In the genomic region with DNA sequence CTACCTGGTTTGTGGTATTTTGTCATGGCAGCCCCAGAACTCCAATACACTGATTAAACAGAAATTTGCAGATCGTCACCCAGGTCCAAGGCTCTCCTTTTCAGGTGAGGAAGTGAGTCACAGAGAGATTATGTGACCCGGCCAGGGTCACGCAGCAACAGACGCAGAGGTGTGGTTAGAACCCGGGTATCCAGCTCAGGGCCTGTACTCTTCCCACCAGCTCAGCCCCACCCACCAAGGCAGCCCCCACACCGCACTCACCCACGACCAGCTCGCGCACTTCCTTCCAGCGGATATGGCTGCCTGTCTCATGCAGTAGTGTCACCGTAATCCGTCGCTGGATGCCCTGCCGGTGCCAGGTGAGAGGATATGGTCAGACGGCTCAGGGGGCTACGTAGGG, we compare ENCODE assay signal across 20 cellular contexts. TPM values are rescaled to one million over a fixed set of nuclear protein-coding genes. Genes with fewer than 3 reads are reported as not detected.
DNase-seq lines count a peak whose midpoint lies in the region; ATAC-seq, FAIRE-seq and TF ChIP-seq lines count a peak whose summit lies in the region.
"Had no signal": no experiment of that assay in that cellular context is flagged by ENCODE, and none has a peak within 500 bp of the region (broad histone marks: within the 10 kb centered on the region; RNA-seq: fewer than 3 reads in every experiment).

No MANE protein-coding gene starts in this region.

- no peak overlapping the region for H3K23ac ChIP-seq in trophoblast cell (ENCODE audit: low read length)

- no peaks in the 10 kb centered on the region for H3K36me3 ChIP-seq in trophoblast cell (ENCODE audit: control insufficient read depth in 1 of 2, insufficient read depth in 2 of 2, low read length in 2 of 2)

- H3K4me3 ChIP-seq in trophoblast cell (ENCODE audit: low read depth, low read length): no peak overlapping the region
- H3K4me3 ChIP-seq in right cardiac atrium (ENCODE audit: low read length): no peak overlapping the region
- H3K4me3 ChIP-seq: GM12878 had no signal

- H3K14ac ChIP-seq in trophoblast cell (ENCODE audit: low read length): peak overlapping the region; percentile 11

- no peaks in the 10 kb centered on the region for H3K27me3 ChIP-seq in trophoblast cell (ENCODE audit: insufficient read depth, low read length)
- H3K27me3 ChIP-seq in right cardiac atrium (ENCODE audit: control insufficient read depth, insufficient read depth): no peaks in the 10 kb centered on the region

- H3K27ac ChIP-seq in trophoblast cell (ENCODE audit: low read depth, low read length): no peak overlapping the region
- no peak overlapping the region for H3K27ac ChIP-seq in right cardiac atrium (ENCODE audit: low read length)

- no peak overlapping the region for H3K18ac ChIP-seq in trophoblast cell (ENCODE audit: low read length)

- H2BK5ac ChIP-seq in trophoblast cell (ENCODE audit: low read depth, low read length, poor library complexity): no peak overlapping the region

- H4K91ac ChIP-seq in trophoblast cell (ENCODE audit: low read depth, low read length): no peak overlapping the region

- no peak overlapping the region for H2AK5ac ChIP-seq in trophoblast cell (ENCODE audit: low read length)

- no peak overlapping the region for H4K8ac ChIP-seq in trophoblast cell (ENCODE audit: low read depth, low read length)

- no peak overlapping the region for H3K4me2 ChIP-seq in trophoblast cell (ENCODE audit: low read length)

- no peaks in the 10 kb centered on the region for H3K27me3 Mint-ChIP-seq in activated T-cell treated with anti-CD3 and anti-CD28 coated beads, Interleukin-2, amount 50 U/mL, for 72 hours (ENCODE audit: low read depth)

- no peak overlapping the region for H3K27ac Mint-ChIP-seq in activated T-cell treated with anti-CD3 and anti-CD28 coated beads, Interleukin-2, amount 50 U/mL, for 72 hours
- H3K27ac Mint-ChIP-seq: stimulated activated memory B cell treated with anti-CD40 and anti-IgM and Interleukin-4, amounts not matched to agents 10 μg/mL and 1 μg/mL and 100 μg/mL, for 72 hours had no signal

- no peak for TF ChIP-seq CTCF in D721Med (IDR thresholded peaks at IDR 0.05; ENCODE audit: insufficient read depth, missing control alignments)

- intact Hi-C loops in right cardiac atrium (cut with DNase I): no loop called here

- H3K4me3 Mint-ChIP-seq in activated T-cell treated with anti-CD3 and anti-CD28 coated beads, Interleukin-2, amount 50 U/mL, for 72 hours: peak overlapping the region; percentile 6 to 26
- H3K4me3 Mint-ChIP-seq: stimulated activated memory B cell treated with anti-CD40 and anti-IgM and Interleukin-4, amounts not matched to agents 10 μg/mL and 1 μg/mL and 100 μg/mL, for 72 hours had no signal

- H3K79me2 ChIP-seq in trophoblast cell (ENCODE audit: control insufficient read depth, insufficient read depth, low read length, poor library complexity): no peaks in the 10 kb centered on the region

- DNase-seq in D721Med (ENCODE audit: insufficient read length, low spot score) (peak; percentile 20), T-helper 22 cell (ENCODE audit: low read depth) (peak; percentile 44), trophoblast cell (no peak), right cardiac atrium (no peak), superior temporal gyrus (ENCODE audit: extremely low spot score) (no peak)
- peak; percentile 28 to 32 for DNase-seq in activated T-cell treated with anti-CD3 and anti-CD28 coated beads, Interleukin-2, amount 50 U/mL, for 72 hours
- DNase-seq: EL, NCI-H2029 treated with DMSO at 0.1 percent for 48 hours, posterior cingulate gyrus, Right ventricle myocardium superior had no signal

- H3K4ac ChIP-seq in trophoblast cell (ENCODE audit: low read depth, low read length): no peak overlapping the region

- WGBS in trophoblast cell (ENCODE audit: extremely low coverage, insufficient coverage, insufficient read length): no CpG with 5 or more reads among the region's 16 CpGs
- WGBS in right cardiac atrium: 82% methylated on average over 16 of the region's 16 CpGs

- no peaks in the 10 kb centered on the region for H3K4me1 Mint-ChIP-seq in activated T-cell treated with anti-CD3 and anti-CD28 coated beads, Interleukin-2, amount 50 U/mL, for 72 hours (ENCODE audit: low read depth)
- H3K4me1 Mint-ChIP-seq: stimulated activated memory B cell treated with anti-CD40 and anti-IgM and Interleukin-4, amounts not matched to agents 10 μg/mL and 1 μg/mL and 100 μg/mL, for 72 hours had no signal

- no peak overlapping the region for H2BK12ac ChIP-seq in trophoblast cell (ENCODE audit: low read length)

- no peak overlapping the region for H2BK120ac ChIP-seq in trophoblast cell (ENCODE audit: insufficient read depth, low read length, poor library complexity)

- H3K36me3 Mint-ChIP-seq in activated T-cell treated with anti-CD3 and anti-CD28 coated beads, Interleukin-2, amount 50 U/mL, for 72 hours (ENCODE audit: insufficient read depth in 2 of 2): no peaks in the 10 kb centered on the region
- H3K36me3 Mint-ChIP-seq: stimulated activated memory B cell treated with anti-CD40 and anti-IgM and Interleukin-4, amounts not matched to agents 10 μg/mL and 1 μg/mL and 100 μg/mL, for 72 hours had no signal

- FAIRE-seq in D721Med (lab: Jason Lieb, UNC): no peak
- FAIRE-seq: GM12878, islet of Langerhans, TTC549 had no signal

- no peak overlapping the region for H4K12ac ChIP-seq in trophoblast cell (ENCODE audit: low read depth, low read length)

- peaks cover 28 to 37% of the 10 kb centered on the region in 2 experiments for H3K4me1 ChIP-seq in trophoblast cell (ENCODE audit: control insufficient read depth in 1 of 2, insufficient read depth in 2 of 2, low read length in 2 of 2)
- no peaks in the 10 kb centered on the region for H3K4me1 ChIP-seq in right cardiac atrium (ENCODE audit: control insufficient read depth, insufficient read depth, low read length)

- peaks cover 2% of the 10 kb centered on the region for H3K79me1 ChIP-seq in trophoblast cell (ENCODE audit: low read length)

- ATAC-seq in activated T-cell treated with anti-CD3 and anti-CD28 coated beads, Interleukin-2, amount 50 U/mL, for 72 hours (replicated peaks in 1 of 2): peak; percentile 66 to 71
- ATAC-seq in right cardiac atrium (no peak), HG03039 (IDR thresholded peaks at IDR 0.05; ENCODE audit: unreplicated experiment) (no peak), HG02642 (IDR thresholded peaks at IDR 0.05; ENCODE audit: poor library complexity, unreplicated experiment) (no peak)
- ATAC-seq: GM12878; stimulated activated memory B cell treated with anti-CD40 and anti-IgM and Interleukin-4, amounts not matched to agents 10 μg/mL and 1 μg/mL and 100 μg/mL, for 72 hours had no signal

- no peaks in the 10 kb centered on the region for H3K9me3 ChIP-seq in trophoblast cell (ENCODE audit: insufficient read depth, low read depth, low read length)
- H3K9me3 ChIP-seq in right cardiac atrium (ENCODE audit: control insufficient read depth, low read length): no peaks in the 10 kb centered on the region

- H3K9ac ChIP-seq in trophoblast cell (ENCODE audit: low read length): no peak overlapping the region

- H2AFZ ChIP-seq in trophoblast cell (ENCODE audit: insufficient read depth, low read length, poor library complexity): no peak overlapping the region

- no peaks in the 10 kb centered on the region for H3K9me3 Mint-ChIP-seq in activated T-cell treated with anti-CD3 and anti-CD28 coated beads, Interleukin-2, amount 50 U/mL, for 72 hours
- H3K9me3 Mint-ChIP-seq: stimulated activated memory B cell treated with anti-CD40 and anti-IgM and Interleukin-4, amounts not matched to agents 10 μg/mL and 1 μg/mL and 100 μg/mL, for 72 hours had no signal

RNA-seq across cellular contexts. Expression of gene AQP12A, which starts 48.1 kb away (rescaled TPM):
- total RNA-seq in activated T-cell treated with anti-CD3 and anti-CD28 coated beads, Interleukin-2, amount 50 U/mL, for 72 hours: not detected
- polyA plus RNA-seq in trophoblast cell (2013): not detected in 2 replicates
- not detected for total RNA-seq in right cardiac atrium
- not detected for polyA plus RNA-seq in right cardiac atrium
- total RNA-seq: cerebellum, GM12878, M059J, mononuclear cell, Right ventricle myocardium superior had no signal
- polyA plus RNA-seq: BJ, GM12878 had no signal

RNA-seq across cellular contexts. Expression of gene AQP12B, which starts 57.1 kb away (rescaled TPM):
- total RNA-seq in activated T-cell treated with anti-CD3 and anti-CD28 coated beads, Interleukin-2, amount 50 U/mL, for 72 hours: not detected
- not detected in 2 replicates for polyA plus RNA-seq in trophoblast cell (2013)
- total RNA-seq in right cardiac atrium: not detected
- polyA plus RNA-seq in right cardiac atrium: not detected
- total RNA-seq: cerebellum, GM12878, M059J, mononuclear cell, Right ventricle myocardium superior had no signal
- polyA plus RNA-seq: BJ, GM12878 had no signal

Comparison
In these comparisons a context has a peak if more than half of its experiments do, and no peak if none do; other contexts are left out.
1. DNase-seq: peak in D721Med (single experiment), T-helper 22 cell (single experiment) and activated T-cell treated with anti-CD3 and anti-CD28 coated beads, Interleukin-2, amount 50 U/mL, for 72 hours (2 of 2); none in trophoblast cell (0 of 2), right cardiac atrium (0 of 3) and superior temporal gyrus (single experiment).
2. ATAC-seq: peak in activated T-cell treated with anti-CD3 and anti-CD28 coated beads, Interleukin-2, amount 50 U/mL, for 72 hours (2 of 2); none in right cardiac atrium (0 of 2), HG03039 (single experiment) and HG02642 (single experiment).